8 cellular contexts compared by ENCODE assay signal in the genomic region with DNA sequence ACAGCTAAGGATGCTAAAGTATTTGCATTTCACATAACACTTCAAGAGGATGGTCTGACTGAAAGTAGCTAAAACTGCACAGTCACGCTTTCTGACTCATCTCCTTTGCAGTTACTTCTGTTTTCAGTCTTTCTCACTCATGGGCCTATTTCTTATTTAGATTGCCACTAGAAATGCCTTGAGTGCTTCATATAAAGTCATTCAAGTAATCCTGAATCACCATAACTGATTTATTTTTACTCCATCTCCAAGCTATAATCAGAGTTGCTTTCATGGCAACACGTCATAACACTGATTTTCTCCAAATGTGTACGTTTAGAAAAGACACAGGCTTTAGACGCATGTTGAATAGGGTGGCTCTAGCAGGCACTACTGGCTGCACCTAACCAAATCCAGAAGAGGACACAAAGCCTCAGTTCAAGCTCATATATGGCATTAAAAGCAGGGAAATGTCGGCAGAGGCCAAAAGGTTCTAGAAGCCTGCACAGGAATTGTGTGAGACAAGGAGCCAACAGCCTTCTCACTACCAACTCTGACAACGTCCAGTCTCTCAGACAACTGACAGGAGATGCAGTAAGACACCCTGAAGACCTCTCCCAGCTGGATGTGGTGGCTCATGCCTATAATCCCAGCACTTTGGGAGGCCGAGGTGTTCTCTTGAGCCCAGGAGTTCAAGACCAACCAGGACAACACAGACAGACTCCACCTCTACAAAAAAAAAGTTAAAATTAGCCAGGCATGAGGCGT.
DNase-seq lines count a peak whose midpoint lies in the region; ATAC-seq, FAIRE-seq and TF ChIP-seq lines count a peak whose summit lies in the region.

No MANE protein-coding gene starts in this region.

- H3K4me1 Mint-ChIP-seq in astrocyte (ENCODE audit: low read depth, unreplicated experiment) (peaks cover 30% of the 10 kb centered on the region), neural crest cell (no peaks in the 10 kb centered on the region)
- H3K4me1 Mint-ChIP-seq in CD4-positive, alpha-beta T cell (ENCODE audit: low read depth), result peaks cover 30% of the 10 kb centered on the region

- H2AFZ ChIP-seq in astrocyte (ENCODE audit: low read depth, low read length), result peak overlapping the region; percentile 23

- H3K4me3 ChIP-seq in astrocyte (ENCODE audit: insufficient read depth, low read depth, low read length) (no peak overlapping the region), ascending aorta (no peak overlapping the region)

- DNase-seq in HPDE6-E6E7 (ENCODE audit: extremely low spot score), result peak; percentile 31
- peak; percentile 91 for DNase-seq in astrocyte (ENCODE audit: low read depth)
- DNase-seq in neural crest cell (ENCODE audit: low read depth, low spot score), result no peak
- DNase-seq in CD4-positive, alpha-beta T cell, result no peak
- no peak for DNase-seq in DMS 273 (lab: John Stamatoyannopoulos, UW; ENCODE audit: unreplicated experiment)
- no peak for DNase-seq in ascending aorta (ENCODE audit: low spot score in 2 of 2)

- peak overlapping the region; percentile 97 for H3K27ac Mint-ChIP-seq in astrocyte (ENCODE audit: unreplicated experiment)
- H3K27ac Mint-ChIP-seq in neural crest cell (ENCODE audit: unreplicated experiment), result peak overlapping the region; percentile 5
- no peak overlapping the region for H3K27ac Mint-ChIP-seq in CD4-positive, alpha-beta T cell

- CTCF ChIA-PET in CD4-positive, alpha-beta T cell (lab: Charles Lee), result no interaction called here

- peaks cover 4% of the 10 kb centered on the region for H3K36me3 Mint-ChIP-seq in astrocyte (ENCODE audit: low read depth, unreplicated experiment)
- no peaks in the 10 kb centered on the region for H3K36me3 Mint-ChIP-seq in neural crest cell (ENCODE audit: low read depth)
- H3K36me3 Mint-ChIP-seq in CD4-positive, alpha-beta T cell (ENCODE audit: low read depth), result no peaks in the 10 kb centered on the region

- no peak overlapping the region for H3K4me3 Mint-ChIP-seq in astrocyte (ENCODE audit: unreplicated experiment)
- H3K4me3 Mint-ChIP-seq in neural crest cell, result no peak overlapping the region
- H3K4me3 Mint-ChIP-seq in CD4-positive, alpha-beta T cell, result no peak overlapping the region

- no peaks in the 10 kb centered on the region for H3K79me2 ChIP-seq in astrocyte (ENCODE audit: insufficient read depth, low read length)

- no peaks in the 10 kb centered on the region for H3K9me3 ChIP-seq in astrocyte (ENCODE audit: insufficient read depth, low read depth, low read length)
- H3K9me3 ChIP-seq in CD4-positive, alpha-beta T cell (ENCODE audit: control insufficient read depth, low read length), result no peaks in the 10 kb centered on the region
- H3K9me3 ChIP-seq in ascending aorta, result no peaks in the 10 kb centered on the region

- peaks cover 10% of the 10 kb centered on the region for H3K4me1 ChIP-seq in astrocyte (ENCODE audit: insufficient read depth, low read length)
- H3K4me1 ChIP-seq in ascending aorta, result peaks cover 0 to 3% of the 10 kb centered on the region in 2 donors

- ATAC-seq in GM18498 (IDR thresholded peaks at IDR 0.05; ENCODE audit: unreplicated experiment) (peak; percentile 96), GM21528 (IDR thresholded peaks at IDR 0.05; ENCODE audit: low FRiP score, unreplicated experiment) (peak; percentile 96)
- no peak for ATAC-seq in CD4-positive, alpha-beta T cell (ENCODE audit: poor library complexity)

- no peaks in the 10 kb centered on the region for H4K20me1 ChIP-seq in astrocyte (ENCODE audit: insufficient read depth, low read length)

- FAIRE-seq in astrocyte (lab: Jason Lieb, UNC), result peak; percentile 65

- H3K27ac ChIP-seq in astrocyte (ENCODE audit: low read depth, low read length) (peak overlapping the region; percentile 96), ascending aorta (peak overlapping the region in 1 of 2 donors; percentile 59)
- H3K27ac ChIP-seq in CD4-positive, alpha-beta T cell (ENCODE audit: low read depth, low read length), result no peak overlapping the region

- H3K27me3 Mint-ChIP-seq in astrocyte (ENCODE audit: low read depth, unreplicated experiment) (no peaks in the 10 kb centered on the region), neural crest cell (ENCODE audit: low read depth) (no peaks in the 10 kb centered on the region)
- H3K27me3 Mint-ChIP-seq in CD4-positive, alpha-beta T cell, result no peaks in the 10 kb centered on the region

- intact Hi-C loops in CD4-positive, alpha-beta T cell (cut with DNase I, micrococcal nuclease), result no loop called here
- intact Hi-C loops in ascending aorta (cut with DNase I), result no loop called here

- H3K36me3 ChIP-seq in astrocyte (ENCODE audit: insufficient read depth, low read length) (no peaks in the 10 kb centered on the region), ascending aorta (no peaks in the 10 kb centered on the region)

- TF ChIP-seq CTCF in astrocyte (IDR thresholded peaks at IDR 0.05; ENCODE audit: insufficient read depth, low read depth, low read length) (no peak), neural crest cell (conservative IDR thresholded peaks at IDR 0.05) (no peak), ascending aorta (IDR thresholded peaks at IDR 0.05) (no peak)
- TF ChIP-seq CTCF in CD4-positive, alpha-beta T cell (IDR thresholded peaks at IDR 0.05), result no peak

- H3K27me3 ChIP-seq in astrocyte (ENCODE audit: insufficient read depth, low read length), result no peaks in the 10 kb centered on the region
- no peaks in the 10 kb centered on the region for H3K27me3 ChIP-seq in CD4-positive, alpha-beta T cell (ENCODE audit: control insufficient read depth, insufficient read depth, low read length)
- no peaks in the 10 kb centered on the region for H3K27me3 ChIP-seq in ascending aorta

- peak overlapping the region; percentile 69 for H3K4me2 ChIP-seq in astrocyte (ENCODE audit: low read length)

- H3K9me3 Mint-ChIP-seq in astrocyte (ENCODE audit: unreplicated experiment), result peaks cover 3% of the 10 kb centered on the region
- peaks cover 3% of the 10 kb centered on the region for H3K9me3 Mint-ChIP-seq in neural crest cell
- H3K9me3 Mint-ChIP-seq in CD4-positive, alpha-beta T cell, result no peaks in the 10 kb centered on the region

- peak overlapping the region; percentile 70 for H3K9ac ChIP-seq in astrocyte (ENCODE audit: low read length)

- POLR2A ChIA-PET in CD4-positive, alpha-beta T cell (lab: Charles Lee), result no interaction called here

Comparison
In these comparisons a context has a peak if more than half of its experiments do, and no peak if none do; other contexts are left out.
1. DNase-seq: peak in HPDE6-E6E7 (single experiment) and astrocyte (single experiment); none in neural crest cell (single experiment), CD4-positive, alpha-beta T cell (0 of 10), DMS 273 (single experiment) and ascending aorta (0 of 2).